ENCODE assay signal across 6 cellular contexts in the genomic region with DNA sequence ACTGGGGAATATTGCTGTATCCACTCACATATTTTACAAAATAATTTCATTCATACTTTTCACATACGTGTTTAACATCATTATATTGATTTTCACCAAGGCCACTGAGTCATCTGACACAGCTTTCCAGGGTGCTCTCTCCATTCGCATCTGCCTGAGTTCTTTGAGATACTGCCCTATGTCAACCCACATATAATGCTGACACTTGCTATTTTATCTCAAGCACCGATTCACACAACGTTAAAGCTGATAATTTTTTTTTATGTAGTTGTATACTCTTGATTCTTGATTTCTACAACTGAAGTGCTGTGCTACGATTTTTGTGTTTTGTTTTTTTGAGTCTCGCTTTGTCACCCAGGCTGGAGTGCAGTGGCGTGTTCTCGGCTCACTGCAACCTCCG.
"Had no signal": no experiment of that assay in that cellular context is flagged by ENCODE, and none has a peak within 500 bp of the region (broad histone marks: within the 10 kb centered on the region; RNA-seq: fewer than 3 reads in every experiment).

No MANE protein-coding gene starts in this region.

- H3K4me2 ChIP-seq: KMS-11 had no signal

- H3K27ac ChIP-seq: HL-60, KMS-11 had no signal

- DNase-seq: Karpas-422, KBM-7, KG1 had no signal

- H3K9ac ChIP-seq: KMS-11 had no signal

- FAIRE-seq: HTR-8/SVneo had no signal
